ENCODE assay signal across 32 cellular contexts in genomic region chr2:186537019-186537418, GRCh38.
"Had no signal": no experiment of that assay in that cellular context is flagged by ENCODE, and none has a peak within 500 bp of the region (broad histone marks: within the 10 kb centered on the region; RNA-seq: fewer than 3 reads in every experiment).

No MANE protein-coding gene starts in this region.

- H3K27ac ChIP-seq: neural progenitor cell, ovary, parathyroid adenoma, prostate gland, right atrium auricular region, right lobe of liver, skin epidermis, spleen, suprapubic skin, testis, tibial artery, transverse colon, upper lobe of right lung, uterus had no signal

- H3K4me3 Mint-ChIP-seq: naive thymus-derived CD4-positive, alpha-beta T cell; natural killer cell; nephron; neural progenitor cell; stimulated activated memory B cell treated with anti-CD40 and anti-IgM and Interleukin-4, amounts not matched to agents 10 μg/mL and 1 μg/mL and 100 μg/mL, for 72 hours; stimulated activated naive CD8-positive, alpha-beta T cell treated with anti-CD3 and anti-CD28 coated beads, Interleukin-15, amount 100 ng/mL, for 72 hours had no signal

- H3K36me3 ChIP-seq: neural progenitor cell, ovary, prostate gland, right atrium auricular region, right lobe of liver, spleen, suprapubic skin, tibial artery, transverse colon, upper lobe of right lung, uterus had no signal

- H3K9me3 ChIP-seq: ovary, prostate gland, right atrium auricular region, right lobe of liver, spleen, suprapubic skin, testis, tibial artery, transverse colon, upper lobe of right lung, uterus had no signal

- H3K27me3 ChIP-seq: neural progenitor cell, ovary, right atrium auricular region, right lobe of liver, spleen, suprapubic skin, testis, tibial artery, transverse colon, upper lobe of right lung, uterus had no signal

- H3K27ac Mint-ChIP-seq: natural killer cell; nephron; neural progenitor cell; stimulated activated memory B cell treated with anti-CD40 and anti-IgM and Interleukin-4, amounts not matched to agents 10 μg/mL and 1 μg/mL and 100 μg/mL, for 72 hours; stimulated activated naive CD8-positive, alpha-beta T cell treated with anti-CD3 and anti-CD28 coated beads, Interleukin-15, amount 100 ng/mL, for 72 hours had no signal

- ATAC-seq: naive thymus-derived CD4-positive, alpha-beta T cell; natural killer cell; right lobe of liver; stimulated activated memory B cell treated with anti-CD40 and anti-IgM and Interleukin-4, amounts not matched to agents 10 μg/mL and 1 μg/mL and 100 μg/mL, for 72 hours; stimulated activated naive CD8-positive, alpha-beta T cell treated with anti-CD3 and anti-CD28 coated beads, Interleukin-15, amount 100 ng/mL, for 72 hours; stimulated activated naive CD8-positive, alpha-beta T cell treated with anti-CD3 and anti-CD28 coated beads, Interleukin-15, Interleukin-2, amounts not matched to agents 100 U/mL and 50 U/mL, for 24 hours; upper lobe of right lung had no signal

- H3K27me3 Mint-ChIP-seq: stimulated activated memory B cell treated with anti-CD40 and anti-IgM and Interleukin-4, amounts not matched to agents 10 μg/mL and 1 μg/mL and 100 μg/mL, for 72 hours; stimulated activated naive CD8-positive, alpha-beta T cell treated with anti-CD3 and anti-CD28 coated beads, Interleukin-15, amount 100 ng/mL, for 72 hours; type B pancreatic cell had no signal

- H3K9me3 Mint-ChIP-seq: naive thymus-derived CD4-positive, alpha-beta T cell; nephron; neural progenitor cell; stimulated activated memory B cell treated with anti-CD40 and anti-IgM and Interleukin-4, amounts not matched to agents 10 μg/mL and 1 μg/mL and 100 μg/mL, for 72 hours; stimulated activated naive CD8-positive, alpha-beta T cell treated with anti-CD3 and anti-CD28 coated beads, Interleukin-15, amount 100 ng/mL, for 72 hours had no signal

- H3K4me2 ChIP-seq: neural progenitor cell, smooth muscle cell had no signal

- H3K4me1 ChIP-seq: parathyroid adenoma, right atrium auricular region, spleen, testis, upper lobe of right lung, uterus had no signal

- H3K36me3 Mint-ChIP-seq: naive thymus-derived CD4-positive, alpha-beta T cell; natural killer cell; neural progenitor cell; stimulated activated memory B cell treated with anti-CD40 and anti-IgM and Interleukin-4, amounts not matched to agents 10 μg/mL and 1 μg/mL and 100 μg/mL, for 72 hours; type B pancreatic cell had no signal

- H3K9ac ChIP-seq: neural progenitor cell, parathyroid adenoma had no signal

- DNase-seq: naive thymus-derived CD4-positive, alpha-beta T cell; natural killer cell; occipital lobe; ovary; posterior cingulate gyrus; retina; right lobe of liver; spleen; stimulated activated CD4-positive, alpha-beta T cell treated with anti-CD3 and anti-CD28 coated beads, Interleukin-12 subunit alpha, Interleukin-12 subunit beta, amount 100 ng/mL, for 4 hours; stimulated activated CD4-positive, alpha-beta T cell treated with anti-CD3 and anti-CD28 coated beads, Interleukin-1b, Interleukin-23, amount 100 ng/mL, for 48 hours; stimulated activated CD4-positive, alpha-beta T cell treated with anti-CD3 and anti-CD28 coated beads, Interleukin-4, amount 100 ng/mL, for 1 hour; stimulated activated CD4-positive, alpha-beta T cell treated with anti-CD3 and anti-CD28 coated beads, Interleukin-4, amount 100 ng/mL, for 4 hours; stimulated activated CD8-positive, alpha-beta memory T cell treated with anti-CD3 and anti-CD28 coated beads, Interleukin-4, amount 100 ng/mL, for 48 hours; stimulated activated naive CD4-positive, alpha-beta T cell; stimulated activated naive CD8-positive, alpha-beta T cell treated with anti-CD3 and anti-CD28 coated beads, Interleukin-15, amount 100 ng/mL, for 72 hours; stimulated activated naive CD8-positive, alpha-beta T cell treated with anti-CD3 and anti-CD28 coated beads, Interleukin-15, Interleukin-2, amounts not matched to agents 100 U/mL and 50 U/mL, for 24 hours; substantia nigra; testis; tibial artery; transverse colon; upper lobe of right lung; uterus had no signal

- H3K4me3 ChIP-seq: neural progenitor cell, ovary, prostate gland, right atrium auricular region, right lobe of liver, skin epidermis, smooth muscle cell, spleen, suprapubic skin, testis, tibial artery, transverse colon, upper lobe of right lung, uterus had no signal

- H3K4me1 Mint-ChIP-seq: naive thymus-derived CD4-positive, alpha-beta T cell; natural killer cell; stimulated activated memory B cell treated with anti-CD40 and anti-IgM and Interleukin-4, amounts not matched to agents 10 μg/mL and 1 μg/mL and 100 μg/mL, for 72 hours; stimulated activated naive CD8-positive, alpha-beta T cell treated with anti-CD3 and anti-CD28 coated beads, Interleukin-15, amount 100 ng/mL, for 72 hours had no signal

- H3K79me2 ChIP-seq: parathyroid adenoma had no signal

- H2AFZ ChIP-seq: neural progenitor cell, parathyroid adenoma had no signal
